ENCODE assay signal across 8 cellular contexts in the genomic region with DNA sequence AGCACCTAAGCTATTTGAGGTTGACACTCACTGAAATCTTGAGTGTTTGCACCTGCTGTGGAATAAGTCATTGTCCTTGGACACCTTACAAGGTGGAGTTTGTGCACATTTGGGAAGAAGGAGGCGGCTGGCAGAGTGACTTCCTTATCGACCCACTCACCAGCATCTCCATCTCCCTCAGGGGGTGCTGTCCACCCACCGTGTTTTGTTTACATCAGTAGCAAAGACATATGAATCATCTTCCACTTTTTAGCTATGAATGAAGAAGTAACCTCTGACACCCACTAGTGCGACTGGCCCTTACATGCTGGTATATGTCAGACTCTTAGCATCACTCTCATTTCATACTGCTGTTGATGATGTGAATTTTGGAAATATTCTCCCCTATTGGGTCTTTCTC.
DNase-seq lines count a peak whose midpoint lies in the region; ATAC-seq, FAIRE-seq and TF ChIP-seq lines count a peak whose summit lies in the region.

No MANE protein-coding gene starts in this region.

- no TSS peak for BruUV-seq in PC-9 (replicated peaks; lab: Mats Ljungman, UMichigan)

- peak; percentile 52 for ATAC-seq in GM21529 (IDR thresholded peaks at IDR 0.05; ENCODE audit: unreplicated experiment)
- no peak for ATAC-seq in GM21737 (IDR thresholded peaks at IDR 0.05; ENCODE audit: unreplicated experiment)

- H3K79me2 ChIP-seq in PC-9 (ENCODE audit: low read depth), result no peaks in the 10 kb centered on the region

- H3F3A ChIP-seq in PC-9 (ENCODE audit: insufficient read depth, low read depth), result peaks cover 19% of the 10 kb centered on the region

- peak overlapping the region; percentile 69; the same call in 1 of the 2 replicates for H2AFZ ChIP-seq in PC-9

- H3K9me3 ChIP-seq in PC-9 (ENCODE audit: insufficient read depth, low read depth), result no peaks in the 10 kb centered on the region
- H3K9me3 ChIP-seq in spleen, result no peaks in the 10 kb centered on the region
- H3K9me3 ChIP-seq in kidney (ENCODE audit: control insufficient read depth in 1 of 2, low read length in 2 of 2), result no peaks in the 10 kb centered on the region

- 43 to 57% (median 49%) methylated on average over 4 of the region's 4 CpGs for WGBS in spleen, 5 donors

- no peak for FAIRE-seq in kidney (lab: Jason Lieb, UNC)

- intact Hi-C loops in PC-9 (cut with micrococcal nuclease; ENCODE audit: unreplicated experiment) (loop anchor here (2.0 to 5.0 kb wide), 4 partner anchors 60 to 385 kb away; no protein-coding TSS in a partner anchor), spleen (cut with DNase I; ENCODE audit: low total_unique reads) (no loop called here), kidney (cut with DNase I) (no loop called here)

- peak overlapping the region; percentile 71 for H3K4me2 ChIP-seq in PC-9

- H3K27me3 ChIP-seq in PC-9 (ENCODE audit: insufficient read depth, low read depth) (no peaks in the 10 kb centered on the region), spleen (replicated peaks in 1 of 7) (no peaks in the 10 kb centered on the region)

- H3K9me2 ChIP-seq in PC-9 (ENCODE audit: insufficient read depth), result no peaks in the 10 kb centered on the region

- TF ChIP-seq CTCF in PC-9 (conservative IDR thresholded peaks at IDR 0.05), result no peak; the same call in 1 of the 2 replicates
- peak in 1 of 11 experiments; percentile 13 for TF ChIP-seq CTCF in spleen (IDR thresholded peaks at IDR 0.05 in 8 of 11, conservative IDR thresholded peaks at IDR 0.05 in 3 of 11)
- TF ChIP-seq CTCF in kidney (IDR thresholded peaks at IDR 0.05; ENCODE audit: borderline replicate concordance, extremely low read depth, insufficient read depth), result no peak

- H3K9ac ChIP-seq in kidney (ENCODE audit: low read length in 2 of 2), result no peak overlapping the region

- H3K4me1 ChIP-seq in PC-9 (replicated peaks; ENCODE audit: insufficient read depth) (peaks cover 29% of the 10 kb centered on the region), spleen (peaks cover 0 to 21% (median 13%) of the 10 kb centered on the region in 6 donors), kidney (ENCODE audit: control insufficient read depth in 1 of 2, insufficient read depth in 1 of 2, low read depth in 1 of 2, low read length in 2 of 2) (peaks cover 0 to 2% of the 10 kb centered on the region in 2 donors)

- CTCF ChIA-PET in PC-9 (lab: Charles Lee), result no interaction called here

- no peaks in the 10 kb centered on the region for H4K20me1 ChIP-seq in PC-9 (ENCODE audit: insufficient read depth)

- TF ChIP-seq POLR2A in spleen (IDR thresholded peaks at IDR 0.05), result no peak

- POLR2A ChIA-PET in PC-9 (lab: Charles Lee; ENCODE audit: unreplicated experiment), result interaction anchor here (0.7 kb wide), 1 partner anchor 200 kb away, joined by 3 read pairs; no protein-coding TSS in a partner anchor

- DNase-seq in A172 (ENCODE audit: low spot score) (peak; percentile 29), PC-9 (peak in 1 of 2 experiments; percentile 61), caudate nucleus (lab: John Stamatoyannopoulos, UW) (peak in 6 of 61 donors; percentile 5 to 27 (median 20)), spleen (no peak), kidney (no peak), foreskin melanocyte (no peak)

- H3K4me3 ChIP-seq in PC-9, result no peak overlapping the region
- peak overlapping the region in 1 of 8 donors; percentile 21 for H3K4me3 ChIP-seq in spleen
- no peak overlapping the region for H3K4me3 ChIP-seq in kidney (ENCODE audit: low read length in 2 of 2)

- H3K27ac ChIP-seq in PC-9 (peak overlapping the region; percentile 85), caudate nucleus (ENCODE audit: low read depth, low read length) (peak overlapping the region; percentile 97), spleen (peak overlapping the region in 5 of 8 donors; percentile 16 to 74 (median 34)), kidney (ENCODE audit: low read depth in 2 of 2, low read length in 2 of 2) (no peak overlapping the region)

- H3K36me3 ChIP-seq in PC-9 (ENCODE audit: low read depth) (no peaks in the 10 kb centered on the region), spleen (no peaks in the 10 kb centered on the region), kidney (ENCODE audit: control insufficient read depth in 1 of 2, insufficient read depth in 2 of 2, low read length in 2 of 2) (no peaks in the 10 kb centered on the region)

Comparison
In these comparisons a context has a peak if more than half of its experiments do, and no peak if none do; other contexts are left out.
1. H3K27ac ChIP-seq: peak in PC-9 (single experiment), caudate nucleus (single experiment) and spleen (5 of 8); none in kidney (0 of 2).